1 cellular context compared by ENCODE assay signal in the genomic region with DNA sequence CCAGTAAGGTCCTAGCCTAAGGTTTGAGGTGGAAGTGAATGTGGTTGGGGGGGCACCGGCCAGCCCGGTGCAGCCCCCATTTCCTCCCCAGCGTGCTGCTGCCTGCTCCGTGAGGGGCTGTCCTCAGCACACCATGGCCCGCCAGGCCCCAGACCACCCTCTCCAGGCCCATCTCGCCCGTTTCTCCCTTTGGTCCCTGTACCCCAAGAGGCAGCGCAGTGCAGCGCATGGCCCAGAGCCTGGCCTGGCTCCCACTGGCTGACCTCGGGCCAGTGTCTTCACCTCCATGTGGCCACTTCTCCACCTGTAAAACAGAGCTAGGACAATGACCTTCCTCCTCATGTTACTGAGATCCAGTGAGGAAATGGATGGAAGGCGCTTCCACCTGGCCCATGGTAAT.
TF ChIP-seq lines count a peak whose summit lies in the region.

No MANE protein-coding gene starts in this region.

TF ChIP-seq in K562, 482 proteins besides CTCF, POLR2A, EP300 and RAD21 (continued from another document):
- TF ChIP-seq SIX5 (IDR thresholded peaks at IDR 0.05; ENCODE audit: borderline replicate concordance in 1 of 2, insufficient read depth in 1 of 2, low read depth in 1 of 2, low read length in 2 of 2) = no peak
